In genomic region chr10:4012848-4013247, GRCh38 we compare ENCODE assay signal across 12 cellular contexts.
A peak's percentile ranks its signal among the peaks of the same experiment; 100 is the strongest.
DNase-seq lines count a peak whose midpoint lies in the region; ATAC-seq and TF ChIP-seq lines count a peak whose summit lies in the region.
"Had no signal": no experiment of that assay in that cellular context is flagged by ENCODE, and none has a peak within 500 bp of the region (broad histone marks: within the 10 kb centered on the region; RNA-seq: fewer than 3 reads in every experiment).

No MANE protein-coding gene starts in this region.

- H3K9me3 Mint-ChIP-seq in natural killer cell treated with Interleukin-12 subunit alpha and Interleukin-12 subunit beta and Interleukin-15 and Interleukin-18, amount 100 ng/mL, for 72 hours: no peaks in the 10 kb centered on the region
- no peaks in the 10 kb centered on the region for H3K9me3 Mint-ChIP-seq in natural killer cell
- H3K9me3 Mint-ChIP-seq in activated T-helper 17 cell treated with anti-CD3 and anti-CD28 coated beads, Interleukin-2, amount 50 U/mL, for 72 hours: no peaks in the 10 kb centered on the region
- no peaks in the 10 kb centered on the region for H3K9me3 Mint-ChIP-seq in stimulated activated effector memory CD8-positive, alpha-beta T cell treated with anti-CD3 and anti-CD28 coated beads, Interleukin-12 subunit alpha, Interleukin-12 subunit beta, amount 100 ng/mL, for 72 hours
- no peaks in the 10 kb centered on the region for H3K9me3 Mint-ChIP-seq in Caco-2 (ENCODE audit: unreplicated experiment)
- H3K9me3 Mint-ChIP-seq: CD4-positive, alpha-beta memory T cell had no signal

- BruUV-seq in Caco-2 (replicated peaks; lab: Mats Ljungman, UMichigan): no TSS peak

- H3K4me1 ChIP-seq in Caco-2: no peaks in the 10 kb centered on the region
- H3K4me1 ChIP-seq: BE2C had no signal

- H3K27me3 ChIP-seq in Caco-2 (replicated peaks; ENCODE audit: control insufficient read depth, insufficient read depth, low read length): no peaks in the 10 kb centered on the region
- H3K27me3 ChIP-seq: BE2C had no signal

- no peak for ATAC-seq in natural killer cell treated with Interleukin-12 subunit alpha and Interleukin-12 subunit beta and Interleukin-15 and Interleukin-18, amount 100 ng/mL, for 72 hours
- no peak for ATAC-seq in natural killer cell
- no peak for ATAC-seq in activated T-helper 17 cell treated with anti-CD3 and anti-CD28 coated beads, Interleukin-2, amount 50 U/mL, for 72 hours (replicated peaks)
- no peak for ATAC-seq in stimulated activated effector memory CD8-positive, alpha-beta T cell treated with anti-CD3 and anti-CD28 coated beads, Interleukin-12 subunit alpha, Interleukin-12 subunit beta, amount 100 ng/mL, for 72 hours
- ATAC-seq in HG03460 (IDR thresholded peaks at IDR 0.05; ENCODE audit: unreplicated experiment): no peak

- H3K9me3 ChIP-seq in Caco-2: no peaks in the 10 kb centered on the region
- H3K9me3 ChIP-seq: BE2C had no signal

- CTCF ChIA-PET in Caco-2 (lab: Charles Lee): no interaction called here

- no peak overlapping the region for H3K4me3 Mint-ChIP-seq in natural killer cell treated with Interleukin-12 subunit alpha and Interleukin-12 subunit beta and Interleukin-15 and Interleukin-18, amount 100 ng/mL, for 72 hours
- H3K4me3 Mint-ChIP-seq in natural killer cell: no peak overlapping the region
- peak overlapping the region; percentile 68 for H3K4me3 Mint-ChIP-seq in activated T-helper 17 cell treated with anti-CD3 and anti-CD28 coated beads, Interleukin-2, amount 50 U/mL, for 72 hours
- H3K4me3 Mint-ChIP-seq in stimulated activated effector memory CD8-positive, alpha-beta T cell treated with anti-CD3 and anti-CD28 coated beads, Interleukin-12 subunit alpha, Interleukin-12 subunit beta, amount 100 ng/mL, for 72 hours: peak overlapping the region; percentile 32
- no peak overlapping the region for H3K4me3 Mint-ChIP-seq in Caco-2 (ENCODE audit: unreplicated experiment)

- H3K36me3 ChIP-seq in Caco-2 (ENCODE audit: control insufficient read depth, insufficient read depth, low read length): no peaks in the 10 kb centered on the region
- H3K36me3 ChIP-seq: BE2C had no signal

- no peak for TF ChIP-seq CTCF in natural killer cell (IDR thresholded peaks at IDR 0.05)
- TF ChIP-seq CTCF in Caco-2 (IDR thresholded peaks at IDR 0.05; ENCODE audit: insufficient read depth in 1 of 2, low read depth in 1 of 2, low read length in 1 of 2, severe bottlenecking in 1 of 2, unreplicated experiment in 1 of 2): no peak

- POLR2A ChIA-PET in Caco-2 (lab: Charles Lee): no interaction called here

- DNase-seq in natural killer cell treated with Interleukin-12 subunit alpha and Interleukin-12 subunit beta and Interleukin-15 and Interleukin-18, amount 100 ng/mL, for 72 hours (ENCODE audit: low spot score): no peak
- DNase-seq in natural killer cell (no peak), Caco-2 (no peak), cerebellar nuclear complex (lab: John Stamatoyannopoulos, UW) (no peak)
- no peak for DNase-seq in stimulated activated effector memory CD8-positive, alpha-beta T cell treated with anti-CD3 and anti-CD28 coated beads, Interleukin-12 subunit alpha, Interleukin-12 subunit beta, amount 100 ng/mL, for 72 hours (ENCODE audit: low spot score in 2 of 2)
- DNase-seq: BE2C, DMS79 treated with DMSO at 0.1 percent for 48 hours, EL, HCEC 1CT had no signal

- intact Hi-C loops in natural killer cell (cut with micrococcal nuclease) (no loop called here), Caco-2 (cut with micrococcal nuclease; ENCODE audit: unreplicated experiment) (no loop called here)

- H3K27me3 Mint-ChIP-seq in natural killer cell treated with Interleukin-12 subunit alpha and Interleukin-12 subunit beta and Interleukin-15 and Interleukin-18, amount 100 ng/mL, for 72 hours: no peaks in the 10 kb centered on the region
- H3K27me3 Mint-ChIP-seq in natural killer cell (ENCODE audit: low read depth in 2 of 2) (no peaks in the 10 kb centered on the region), Caco-2 (ENCODE audit: insufficient read depth, unreplicated experiment) (no peaks in the 10 kb centered on the region)
- no peaks in the 10 kb centered on the region for H3K27me3 Mint-ChIP-seq in activated T-helper 17 cell treated with anti-CD3 and anti-CD28 coated beads, Interleukin-2, amount 50 U/mL, for 72 hours
- H3K27me3 Mint-ChIP-seq: CD4-positive, alpha-beta memory T cell had no signal

- H3K4me3 ChIP-seq in Caco-2 (ENCODE audit: low read depth, low read length): no peak overlapping the region

- no peaks in the 10 kb centered on the region for H3K36me3 Mint-ChIP-seq in natural killer cell treated with Interleukin-12 subunit alpha and Interleukin-12 subunit beta and Interleukin-15 and Interleukin-18, amount 100 ng/mL, for 72 hours
- H3K36me3 Mint-ChIP-seq in natural killer cell (no peaks in the 10 kb centered on the region), Caco-2 (ENCODE audit: insufficient read depth, unreplicated experiment) (no peaks in the 10 kb centered on the region)
- H3K36me3 Mint-ChIP-seq in activated T-helper 17 cell treated with anti-CD3 and anti-CD28 coated beads, Interleukin-2, amount 50 U/mL, for 72 hours (ENCODE audit: low read depth): no peaks in the 10 kb centered on the region
- H3K36me3 Mint-ChIP-seq in stimulated activated effector memory CD8-positive, alpha-beta T cell treated with anti-CD3 and anti-CD28 coated beads, Interleukin-12 subunit alpha, Interleukin-12 subunit beta, amount 100 ng/mL, for 72 hours: peaks cover 5% of the 10 kb centered on the region
- H3K36me3 Mint-ChIP-seq: CD4-positive, alpha-beta memory T cell had no signal

- H3K4me1 Mint-ChIP-seq in natural killer cell treated with Interleukin-12 subunit alpha and Interleukin-12 subunit beta and Interleukin-15 and Interleukin-18, amount 100 ng/mL, for 72 hours (ENCODE audit: low read depth in 2 of 2): peaks cover 10 to 20% of the 10 kb centered on the region in 2 donors
- peaks cover 5 to 12% of the 10 kb centered on the region in 2 donors for H3K4me1 Mint-ChIP-seq in natural killer cell
- peaks cover 15% of the 10 kb centered on the region for H3K4me1 Mint-ChIP-seq in activated T-helper 17 cell treated with anti-CD3 and anti-CD28 coated beads, Interleukin-2, amount 50 U/mL, for 72 hours
- H3K4me1 Mint-ChIP-seq in stimulated activated effector memory CD8-positive, alpha-beta T cell treated with anti-CD3 and anti-CD28 coated beads, Interleukin-12 subunit alpha, Interleukin-12 subunit beta, amount 100 ng/mL, for 72 hours: peaks cover 18% of the 10 kb centered on the region
- no peaks in the 10 kb centered on the region for H3K4me1 Mint-ChIP-seq in Caco-2 (ENCODE audit: low read depth, unreplicated experiment)

- peak overlapping the region; percentile 76 to 91 for H3K27ac Mint-ChIP-seq in natural killer cell treated with Interleukin-12 subunit alpha and Interleukin-12 subunit beta and Interleukin-15 and Interleukin-18, amount 100 ng/mL, for 72 hours
- H3K27ac Mint-ChIP-seq in natural killer cell (no peak overlapping the region), Caco-2 (ENCODE audit: unreplicated experiment) (no peak overlapping the region)
- peak overlapping the region; percentile 93 for H3K27ac Mint-ChIP-seq in activated T-helper 17 cell treated with anti-CD3 and anti-CD28 coated beads, Interleukin-2, amount 50 U/mL, for 72 hours
- peak overlapping the region; percentile 81 for H3K27ac Mint-ChIP-seq in stimulated activated effector memory CD8-positive, alpha-beta T cell treated with anti-CD3 and anti-CD28 coated beads, Interleukin-12 subunit alpha, Interleukin-12 subunit beta, amount 100 ng/mL, for 72 hours

Comparison
In these comparisons a context has a peak if more than half of its experiments do, and no peak if none do; other contexts are left out.
1. H3K27ac Mint-ChIP-seq: peak in natural killer cell treated with Interleukin-12 subunit alpha and Interleukin-12 subunit beta and Interleukin-15 and Interleukin-18, amount 100 ng/mL, for 72 hours (2 of 2), activated T-helper 17 cell treated with anti-CD3 and anti-CD28 coated beads, Interleukin-2, amount 50 U/mL, for 72 hours (single experiment) and stimulated activated effector memory CD8-positive, alpha-beta T cell treated with anti-CD3 and anti-CD28 coated beads, Interleukin-12 subunit alpha, Interleukin-12 subunit beta, amount 100 ng/mL, for 72 hours (single experiment); none in natural killer cell (0 of 2) and Caco-2 (single experiment).
2. H3K4me3 Mint-ChIP-seq: peak in activated T-helper 17 cell treated with anti-CD3 and anti-CD28 coated beads, Interleukin-2, amount 50 U/mL, for 72 hours (single experiment) and stimulated activated effector memory CD8-positive, alpha-beta T cell treated with anti-CD3 and anti-CD28 coated beads, Interleukin-12 subunit alpha, Interleukin-12 subunit beta, amount 100 ng/mL, for 72 hours (single experiment); none in natural killer cell treated with Interleukin-12 subunit alpha and Interleukin-12 subunit beta and Interleukin-15 and Interleukin-18, amount 100 ng/mL, for 72 hours (single experiment), natural killer cell (single experiment) and Caco-2 (single experiment).